In genomic region chr1:225454733-225455132, GRCh38 we compare ENCODE assay signal across 8 cellular contexts. TPM values are rescaled to one million over a fixed set of nuclear protein-coding genes. Genes with fewer than 3 reads are reported as not detected.
A peak's percentile ranks its signal among the peaks of the same experiment; 100 is the strongest.
DNase-seq lines count a peak whose midpoint lies in the region; ATAC-seq, FAIRE-seq and TF ChIP-seq lines count a peak whose summit lies in the region.

No MANE protein-coding gene starts in this region.

- dilution Hi-C loops in keratinocyte (cut with MboI; ENCODE audit: extremely low pct_ligation_motif_present, low sequenced_read_pairs), result loop anchor here (25.0 kb wide), 1 partner anchor 533 kb away; the partner anchor contains the start of gene SDE2

- DNase-seq in MV-4-11 (lab: John Stamatoyannopoulos, UW) (peak; percentile 85), keratinocyte (ENCODE audit: low read depth, low spot score) (no peak), NCI-H2171 treated with DMSO at 0.1 percent for 48 hours (lab: John Stamatoyannopoulos, UW) (no peak)
- DNase-seq in activated T-helper 9 cell treated with anti-CD3 and anti-CD28 coated beads, Interleukin-2, amount 50 U/mL, for 16 hours (ENCODE audit: low read depth), result peak; percentile 74
- DNase-seq in stimulated activated CD8-positive, alpha-beta memory T cell treated with anti-CD3 and anti-CD28 coated beads, Interleukin-4, amount 100 ng/mL, for 24 hours (ENCODE audit: low read depth), result peak; percentile 82

- no peaks in the 10 kb centered on the region for H3K9me1 ChIP-seq in keratinocyte (ENCODE audit: control insufficient read depth, extremely low read depth, insufficient read depth, low read length)

- no peak for TF ChIP-seq CTCF in keratinocyte (optimal IDR thresholded peaks at IDR 0.05 in 1 of 3, IDR thresholded peaks at IDR 0.05 in 1 of 3, conservative IDR thresholded peaks at IDR 0.05 in 1 of 3; ENCODE audit: extremely low read depth in 1 of 3, insufficient read depth in 2 of 3, low read length in 3 of 3)

- H4K20me1 ChIP-seq in keratinocyte (ENCODE audit: control insufficient read depth, extremely low read depth, insufficient read depth, low read length), result no peaks in the 10 kb centered on the region

- H3K79me2 ChIP-seq in keratinocyte (ENCODE audit: control insufficient read depth, insufficient read depth, low read length), result no peaks in the 10 kb centered on the region

- no peaks in the 10 kb centered on the region for H3K9me3 ChIP-seq in keratinocyte (ENCODE audit: control insufficient read depth, low read depth, low read length)

- H3K4me3 ChIP-seq in keratinocyte (ENCODE audit: control insufficient read depth in 2 of 3, extremely low read depth in 1 of 3, insufficient read depth in 2 of 3, low read depth in 1 of 3, low read length in 3 of 3), result no peak overlapping the region

- H3K4me1 ChIP-seq in keratinocyte (ENCODE audit: control insufficient read depth, extremely low read depth, insufficient read depth, low read length), result peaks cover 25% of the 10 kb centered on the region

- H3K36me3 ChIP-seq in keratinocyte (ENCODE audit: control insufficient read depth in 2 of 2, extremely low read depth in 1 of 2, insufficient read depth in 2 of 2, low read length in 2 of 2), result no peaks in the 10 kb centered on the region

- no peak overlapping the region for H3K27ac ChIP-seq in keratinocyte (ENCODE audit: control insufficient read depth, insufficient read depth, low read length)

- no peaks in the 10 kb centered on the region for H3K27me3 ChIP-seq in keratinocyte (ENCODE audit: control insufficient read depth, extremely low read depth, insufficient read depth, low read length)

- peak; percentile 89 for FAIRE-seq in keratinocyte (lab: Jason Lieb, UNC)

- H2AFZ ChIP-seq in keratinocyte (ENCODE audit: control insufficient read depth, low read length), result no peak overlapping the region

- no peak overlapping the region for H3K9ac ChIP-seq in keratinocyte (ENCODE audit: control insufficient read depth, extremely low read depth, insufficient read depth, low read length)

- peak overlapping the region; percentile 7 for H3K4me2 ChIP-seq in keratinocyte (ENCODE audit: control insufficient read depth, extremely low read depth, insufficient read depth, low read depth, low read length)

- peak; percentile 91 for ATAC-seq in GM18867 (IDR thresholded peaks at IDR 0.05; ENCODE audit: unreplicated experiment)
- ATAC-seq in HG02623 (IDR thresholded peaks at IDR 0.05; ENCODE audit: unreplicated experiment), result no peak
- ATAC-seq in HG03095 (IDR thresholded peaks at IDR 0.05; ENCODE audit: unreplicated experiment), result no peak

RNA-seq across cellular contexts. Expression of gene LBR, which starts 26.9 kb away (rescaled TPM):
- 11.9 to 30.5 TPM (median 21.2 TPM) in 3 replicates for polyA plus RNA-seq in keratinocyte
- polyA plus RNA-seq in keratinocyte (2011; ENCODE audit: low read depth), result 11.7 TPM
- 4.7 and 9.7 TPM in 2 replicates for polyA plus RNA-seq in keratinocyte (2011; cell fraction: cytosol; rRNA removed)
- polyA plus RNA-seq in keratinocyte (2011; cell fraction: nucleus; rRNA removed), result 33.5 and 34.7 TPM in 2 replicates
- polyA plus RNA-seq in keratinocyte (2012; ENCODE audit: low replicate concordance), result 13.6 and 15.8 TPM in 2 replicates
- polyA minus RNA-seq in keratinocyte, result 14.7 to 42.6 TPM (median 30.3 TPM) in 3 replicates
- 5.6 TPM for polyA minus RNA-seq in keratinocyte (2011; cell fraction: cytosol; rRNA and poly(A)+ RNA removed)
- 17.2 and 25.7 TPM in 2 replicates for polyA minus RNA-seq in keratinocyte (2011; cell fraction: nucleus; rRNA and poly(A)+ RNA removed)

Comparison
In these comparisons a context has a peak if more than half of its experiments do, and no peak if none do; other contexts are left out.
1. DNase-seq: peak in MV-4-11 (single experiment), activated T-helper 9 cell treated with anti-CD3 and anti-CD28 coated beads, Interleukin-2, amount 50 U/mL, for 16 hours (single experiment) and stimulated activated CD8-positive, alpha-beta memory T cell treated with anti-CD3 and anti-CD28 coated beads, Interleukin-4, amount 100 ng/mL, for 24 hours (single experiment); none in keratinocyte (single experiment) and NCI-H2171 treated with DMSO at 0.1 percent for 48 hours (single experiment).